13 cellular contexts compared by ENCODE assay signal in genomic region chr19:41801682-41802317, GRCh38. TPM values are rescaled to one million over a fixed set of nuclear protein-coding genes. Genes with fewer than 3 reads are reported as not detected.
DNase-seq lines count a peak whose midpoint lies in the region; ATAC-seq, FAIRE-seq and TF ChIP-seq lines count a peak whose summit lies in the region.
"Had no signal": no experiment of that assay in that cellular context is flagged by ENCODE, and none has a peak within 500 bp of the region (broad histone marks: within the 10 kb centered on the region; RNA-seq: fewer than 3 reads in every experiment).

No MANE protein-coding gene starts in this region.

- no peaks in the 10 kb centered on the region for H3K79me2 ChIP-seq in OCI-LY7 (ENCODE audit: insufficient read depth, low read depth, low read length)

- no peaks in the 10 kb centered on the region for H3K9me2 ChIP-seq in OCI-LY7 (ENCODE audit: insufficient read depth, low read length)

- peaks cover 0 to 8% (median 0%) of the 10 kb centered on the region in 9 donors for H3K27me3 ChIP-seq in heart left ventricle
- no peaks in the 10 kb centered on the region for H3K27me3 ChIP-seq in right atrium auricular region
- peaks cover 0 to 13% (median 0%) of the 10 kb centered on the region in 3 donors for H3K27me3 ChIP-seq in stomach

- peaks cover 2 to 4% of the 10 kb centered on the region in 2 donors for H3K9me3 Mint-ChIP-seq in stimulated activated naive B cell treated with anti-CD40 and anti-IgM and Interleukin-4, amounts not matched to agents 10 μg/mL and 1 μg/mL and 100 μg/mL, for 72 hours
- no peaks in the 10 kb centered on the region for H3K9me3 Mint-ChIP-seq in HFFc6
- H3K9me3 Mint-ChIP-seq: natural killer cell had no signal

- peak; percentile 32 to 54 (median 36) for ATAC-seq in heart left ventricle
- ATAC-seq in esophagus mucosa = peak; percentile 67
- peak; percentile 63 to 82 for ATAC-seq in stimulated activated naive B cell treated with anti-CD40 and anti-IgM and Interleukin-4, amounts not matched to agents 10 μg/mL and 1 μg/mL and 100 μg/mL, for 72 hours (replicated peaks)

- H2AFZ ChIP-seq in OCI-LY7 (ENCODE audit: low read length) = peak overlapping the region; percentile 93; the same call in 1 of the 2 replicates

- peak overlapping the region in 1 of 2 donors; percentile 7 for H3K4me3 Mint-ChIP-seq in stimulated activated naive B cell treated with anti-CD40 and anti-IgM and Interleukin-4, amounts not matched to agents 10 μg/mL and 1 μg/mL and 100 μg/mL, for 72 hours
- H3K4me3 Mint-ChIP-seq in HFFc6 = no peak overlapping the region
- H3K4me3 Mint-ChIP-seq: natural killer cell had no signal

- H3K27ac ChIP-seq in heart left ventricle (peak overlapping the region in 2 of 12 donors; percentile 22 to 79), right atrium auricular region (no peak overlapping the region), OCI-LY7 (ENCODE audit: low read depth, low read length, poor library complexity, severe bottlenecking) (peak overlapping the region; percentile 86), stomach (peak overlapping the region in 2 of 5 donors; percentile 57 to 71)

- H3K4me2 ChIP-seq in OCI-LY7 (ENCODE audit: low read length) = peak overlapping the region; percentile 52

- no peak for FAIRE-seq in H54 (lab: Jason Lieb, UNC)
- FAIRE-seq: urothelium cell line had no signal

- TF ChIP-seq POLR2A in heart left ventricle (IDR thresholded peaks at IDR 0.05) = no peak
- TF ChIP-seq POLR2A in stomach (IDR thresholded peaks at IDR 0.05) = no peak
- no peak for TF ChIP-seq POLR2A in H54 (IDR thresholded peaks at IDR 0.05; ENCODE audit: low read depth, low read length)

- H3K36me3 ChIP-seq in heart left ventricle (no peaks in the 10 kb centered on the region), right atrium auricular region (no peaks in the 10 kb centered on the region), OCI-LY7 (ENCODE audit: insufficient read depth, low read length) (no peaks in the 10 kb centered on the region), stomach (no peaks in the 10 kb centered on the region)

- WGBS in heart left ventricle, 4 donors = 59 to 62% (median 61%) methylated on average over 3 of the region's 3 CpGs
- 47 to 59% (median 57%) methylated on average over 3 of the region's 3 CpGs for WGBS in stomach, 5 donors

- peaks cover 24 to 37% of the 10 kb centered on the region in 2 donors for H3K4me1 Mint-ChIP-seq in stimulated activated naive B cell treated with anti-CD40 and anti-IgM and Interleukin-4, amounts not matched to agents 10 μg/mL and 1 μg/mL and 100 μg/mL, for 72 hours
- H3K4me1 Mint-ChIP-seq in HFFc6 (ENCODE audit: low read depth) = no peaks in the 10 kb centered on the region; the same call in 1 of the 2 replicates
- H3K4me1 Mint-ChIP-seq: natural killer cell had no signal

- no peak for DNase-seq in heart left ventricle
- no peak for DNase-seq in right atrium auricular region (ENCODE audit: low spot score)
- no peak for DNase-seq in OCI-LY7 (ENCODE audit: low spot score)
- no peak for DNase-seq in stimulated activated naive B cell treated with anti-CD40 and anti-IgM and Interleukin-4, amounts not matched to agents 10 μg/mL and 1 μg/mL and 100 μg/mL, for 72 hours
- DNase-seq in stomach = no peak
- DNase-seq in H54 (ENCODE audit: insufficient read length, low spot score) = no peak
- DNase-seq in HFFc6 = no peak
- DNase-seq: activated T-cell treated with anti-CD3 and anti-CD28 coated beads, Interleukin-2, amount 50 U/mL, for 1 hour; natural killer cell; NCI-H1105 treated with DMSO at 0.1 percent for 48 hours had no signal

- H3K27ac Mint-ChIP-seq in stimulated activated naive B cell treated with anti-CD40 and anti-IgM and Interleukin-4, amounts not matched to agents 10 μg/mL and 1 μg/mL and 100 μg/mL, for 72 hours = peak overlapping the region; percentile 59
- no peak overlapping the region for H3K27ac Mint-ChIP-seq in HFFc6

- H3K9me3 ChIP-seq in heart left ventricle (peaks cover 0 to 5% (median 0%) of the 10 kb centered on the region in 12 donors), right atrium auricular region (no peaks in the 10 kb centered on the region), OCI-LY7 (ENCODE audit: low read length) (peaks cover 10% of the 10 kb centered on the region; the same call in 1 of the 2 replicates), stomach (no peaks in the 10 kb centered on the region)

- H4K20me1 ChIP-seq in OCI-LY7 (ENCODE audit: insufficient read depth, low read length) = no peaks in the 10 kb centered on the region

- CTCF ChIA-PET in OCI-LY7 (lab: Charles Lee; ENCODE audit: unreplicated experiment) = no interaction called here

- TF ChIP-seq CTCF in heart left ventricle (IDR thresholded peaks at IDR 0.05) = no peak
- TF ChIP-seq CTCF in right atrium auricular region (IDR thresholded peaks at IDR 0.05) = no peak
- TF ChIP-seq CTCF in OCI-LY7 (conservative IDR thresholded peaks at IDR 0.05; ENCODE audit: low read length) = no peak
- no peak for TF ChIP-seq CTCF in stomach (IDR thresholded peaks at IDR 0.05)
- TF ChIP-seq CTCF in HFFc6 (IDR thresholded peaks at IDR 0.05) = no peak

- no peaks in the 10 kb centered on the region for H3K36me3 Mint-ChIP-seq in stimulated activated naive B cell treated with anti-CD40 and anti-IgM and Interleukin-4, amounts not matched to agents 10 μg/mL and 1 μg/mL and 100 μg/mL, for 72 hours
- no peaks in the 10 kb centered on the region for H3K36me3 Mint-ChIP-seq in HFFc6 (ENCODE audit: low read depth)
- H3K36me3 Mint-ChIP-seq: natural killer cell had no signal

- H3K4me3 ChIP-seq in heart left ventricle (no peak overlapping the region), right atrium auricular region (no peak overlapping the region), OCI-LY7 (ENCODE audit: low read depth, low read length, poor library complexity, severe bottlenecking) (no peak overlapping the region), stomach (no peak overlapping the region)

- intact Hi-C loops in heart left ventricle (cut with DNase I) (no loop called here), OCI-LY7 (cut with micrococcal nuclease; ENCODE audit: unreplicated experiment) (no loop called here), stomach (cut with DNase I; ENCODE audit: low total_unique reads) (no loop called here)

- TF ChIP-seq EP300 in stomach (IDR thresholded peaks at IDR 0.05) = no peak

- POLR2A ChIA-PET in OCI-LY7 (lab: Charles Lee) = interaction anchor here (0.5 to 0.6 kb wide), 2 partner anchors 76 to 669 kb away, joined by 3 read pairs; no protein-coding TSS in a partner anchor

- H3K27me3 Mint-ChIP-seq in stimulated activated naive B cell treated with anti-CD40 and anti-IgM and Interleukin-4, amounts not matched to agents 10 μg/mL and 1 μg/mL and 100 μg/mL, for 72 hours = no peaks in the 10 kb centered on the region
- H3K27me3 Mint-ChIP-seq in HFFc6 (ENCODE audit: insufficient read depth) = peaks cover 34% of the 10 kb centered on the region

- H3K4me1 ChIP-seq in heart left ventricle = peaks cover 0 to 41% (median 0%) of the 10 kb centered on the region in 12 donors
- no peaks in the 10 kb centered on the region for H3K4me1 ChIP-seq in right atrium auricular region
- peaks cover 60% of the 10 kb centered on the region for H3K4me1 ChIP-seq in OCI-LY7 (ENCODE audit: insufficient read depth, low read length, poor library complexity, severe bottlenecking)
- no peaks in the 10 kb centered on the region for H3K4me1 ChIP-seq in stomach

- no TSS peak for BruUV-seq in OCI-LY7 (replicated peaks; lab: Mats Ljungman, UMichigan)

RNA-seq across cellular contexts. Expression of gene CEACAM3, which starts 5.4 kb away (rescaled TPM):
- total RNA-seq in heart left ventricle (1 to 10 TPM in 2 of 9 donors, not detected in 7; 1.6 to 2.0 TPM), right atrium auricular region (not detected), OCI-LY7 (2022) (not detected in 2 replicates), esophagus mucosa (not detected), stomach (not detected)
- polyA plus RNA-seq in heart left ventricle (under 1 TPM in 1 of 2 donors, not detected in 1; 0.07 TPM), stomach (under 1 TPM in 2 of 3 donors, not detected in 1; 0.13 to 0.31 TPM)
- total RNA-seq in OCI-LY7 (2014; rRNA removed; shearing (Covaris generic)) = not detected in 2 replicates
- total RNA-seq in HFFc6 (2021; fragmentation: NEBNext Ultra II Directional; extraction: Animal tissue kit (Norgen Biotek cat#: 25700)) = not detected
- total RNA-seq: epithelial cell of proximal tubule had no signal

RNA-seq across cellular contexts. Expression of gene LYPD4, which starts 42.7 kb away (rescaled TPM):
- total RNA-seq in heart left ventricle = not detected
- not detected for polyA plus RNA-seq in heart left ventricle
- not detected for total RNA-seq in right atrium auricular region
- not detected in 2 replicates for total RNA-seq in OCI-LY7 (2014; rRNA removed; shearing (Covaris generic))
- not detected in 2 replicates for total RNA-seq in OCI-LY7 (2022)
- total RNA-seq in esophagus mucosa = not detected
- total RNA-seq in stomach = not detected
- polyA plus RNA-seq in stomach = not detected
- total RNA-seq in HFFc6 (2021; fragmentation: NEBNext Ultra II Directional; extraction: Animal tissue kit (Norgen Biotek cat#: 25700)) = not detected
- total RNA-seq: epithelial cell of proximal tubule, natural killer cell had no signal

RNA-seq across cellular contexts. Expression of gene DMRTC2, which starts 43.0 kb away (rescaled TPM):
- total RNA-seq in heart left ventricle = not detected
- polyA plus RNA-seq in heart left ventricle = not detected
- total RNA-seq in right atrium auricular region = not detected
- not detected in 2 replicates for total RNA-seq in OCI-LY7 (2014; rRNA removed; shearing (Covaris generic))
- not detected in 2 replicates for total RNA-seq in OCI-LY7 (2022)
- total RNA-seq in esophagus mucosa = not detected
- total RNA-seq in stomach = not detected
- not detected for polyA plus RNA-seq in stomach
- not detected for total RNA-seq in HFFc6 (2021; fragmentation: NEBNext Ultra II Directional; extraction: Animal tissue kit (Norgen Biotek cat#: 25700))
- total RNA-seq: epithelial cell of proximal tubule, natural killer cell had no signal

RNA-seq across cellular contexts. Expression of gene CEACAM6, which starts 46.5 kb away (rescaled TPM):
- total RNA-seq in heart left ventricle = under 1 TPM in 2 of 9 donors, not detected in 7; 0.12 to 0.53 TPM
- polyA plus RNA-seq in heart left ventricle = under 1 TPM in 1 of 2 donors, not detected in 1; 0.08 TPM
- not detected for total RNA-seq in right atrium auricular region
- not detected in 2 replicates for total RNA-seq in OCI-LY7 (2014; rRNA removed; shearing (Covaris generic))
- total RNA-seq in OCI-LY7 (2022) = not detected in 2 replicates
- total RNA-seq in esophagus mucosa = 268 TPM
- 10 to 100 TPM in 2 of 5 donors, 1 to 10 TPM in 1, not detected in 2; 5.5 to 16.2 (median 14.7) TPM for total RNA-seq in stomach
- polyA plus RNA-seq in stomach = 10 to 100 TPM in 1 of 3 donors, 1 to 10 TPM in 2; 1.7 to 29.6 (median 7.8) TPM
- total RNA-seq in HFFc6 (2021; fragmentation: NEBNext Ultra II Directional; extraction: Animal tissue kit (Norgen Biotek cat#: 25700)) = not detected
- total RNA-seq: natural killer cell had no signal

RNA-seq across cellular contexts. Expression of gene RPS19, which starts 58.3 kb away (rescaled TPM):
- total RNA-seq in heart left ventricle = 1,000 to 10,000 TPM in 1 of 9 donors, 100 to 1,000 TPM in 8; 161 to 1,072 (median 585) TPM
- 1,000 to 10,000 TPM in 1 of 2 donors, 100 to 1,000 TPM in 1; 840 to 1,676 TPM for polyA plus RNA-seq in heart left ventricle
- 100 to 1,000 TPM; 108 to 415 TPM for total RNA-seq in right atrium auricular region
- total RNA-seq in OCI-LY7 (2014; rRNA removed; shearing (Covaris generic)) = 4,018 and 4,414 TPM in 2 replicates
- 3,803 and 3,902 TPM in 2 replicates for total RNA-seq in OCI-LY7 (2022)
- 2,011 TPM for total RNA-seq in esophagus mucosa
- 1,000 to 10,000 TPM in 3 of 5 donors, 100 to 1,000 TPM in 2; 394 to 1,489 (median 1,008) TPM for total RNA-seq in stomach
- 1,000 to 10,000 TPM; 2,818 to 4,242 (median 2,979) TPM for polyA plus RNA-seq in stomach
- 1,000 to 10,000 TPM; 2,312 to 2,495 (median 2,438) TPM for total RNA-seq in HFFc6 (2021; fragmentation: NEBNext Ultra II Directional; extraction: Animal tissue kit (Norgen Biotek cat#: 25700))
